Comparison of ENCODE assay signal across 8 cellular contexts in the genomic region with DNA sequence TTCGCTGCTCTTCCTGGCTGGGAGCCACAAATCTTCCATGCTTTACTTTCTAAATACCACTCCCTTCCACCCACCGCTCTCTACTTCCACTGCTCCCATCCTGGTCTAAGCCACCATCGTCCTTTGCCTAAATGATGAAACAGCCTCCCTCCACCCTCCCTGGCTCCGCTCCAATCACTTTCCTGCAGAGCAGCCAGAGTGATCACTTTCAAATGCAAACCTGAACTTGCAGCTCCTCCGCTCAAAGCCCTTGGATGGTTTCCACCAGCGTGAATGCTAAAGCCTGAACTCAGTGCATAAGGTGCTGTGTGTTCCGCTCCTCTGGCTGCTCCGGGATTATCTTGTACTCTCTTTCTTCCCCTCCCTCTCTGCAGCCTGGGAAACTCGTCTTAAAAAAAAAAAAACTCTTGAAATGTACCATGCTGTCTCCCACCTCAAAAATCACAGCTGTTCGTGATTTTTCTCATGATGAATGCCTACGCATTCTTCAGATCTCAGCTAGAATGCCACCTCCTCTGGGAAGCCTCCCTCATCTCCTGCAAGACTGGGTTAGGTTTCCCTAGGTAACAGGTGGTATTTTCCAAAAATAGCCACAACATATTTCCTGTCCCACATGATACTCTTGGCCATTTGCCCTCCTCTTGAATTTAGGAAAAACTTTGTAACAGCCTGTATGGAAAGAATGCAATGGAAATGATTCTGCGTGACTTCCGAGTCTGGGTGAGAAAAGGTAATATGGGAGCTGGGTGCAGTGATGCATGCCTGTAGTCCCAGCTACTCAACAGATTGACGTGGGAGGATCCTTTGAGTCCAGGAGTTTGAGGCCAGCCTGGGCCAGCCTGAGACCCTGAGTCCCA. TPM values are rescaled to one million over a fixed set of nuclear protein-coding genes. Genes with fewer than 3 reads are reported as not detected.
DNase-seq lines count a peak whose midpoint lies in the region; ATAC-seq and TF ChIP-seq lines count a peak whose summit lies in the region.

No MANE protein-coding gene starts in this region.

- no peak overlapping the region for H3K27ac Mint-ChIP-seq in CD4-positive, alpha-beta T cell

- peaks cover 44% of the 10 kb centered on the region for H3K27me3 Mint-ChIP-seq in CD4-positive, alpha-beta T cell

- peaks cover 4% of the 10 kb centered on the region for H3K36me3 Mint-ChIP-seq in CD4-positive, alpha-beta T cell (ENCODE audit: low read depth)

- H3K9me3 ChIP-seq in CD4-positive, alpha-beta T cell (ENCODE audit: control insufficient read depth, low read length): no peaks in the 10 kb centered on the region

- in situ Hi-C loops in astrocyte of the spinal cord (cut with HindIII; ENCODE audit: low sequenced_read_pairs): no loop called here

- no peak for TF ChIP-seq CTCF in CD4-positive, alpha-beta T cell (IDR thresholded peaks at IDR 0.05)
- no peak for TF ChIP-seq CTCF in astrocyte of the spinal cord (IDR thresholded peaks at IDR 0.05; ENCODE audit: low read depth, low read length)
- no peak for TF ChIP-seq CTCF in GM20000 (IDR thresholded peaks at IDR 0.05; ENCODE audit: extremely low read depth, missing control alignments)

- peaks cover 30% of the 10 kb centered on the region for H3K4me1 Mint-ChIP-seq in CD4-positive, alpha-beta T cell (ENCODE audit: low read depth)

- H3K27me3 ChIP-seq in CD4-positive, alpha-beta T cell (ENCODE audit: control insufficient read depth, insufficient read depth, low read length): no peaks in the 10 kb centered on the region

- DNase-seq in CD4-positive, alpha-beta T cell: no peak
- DNase-seq in M059J (ENCODE audit: low read depth): peak; percentile 80
- DNase-seq in astrocyte of the spinal cord (ENCODE audit: low read depth, low spot score): peak; percentile 87
- peak; percentile 55 for DNase-seq in iPS-NIHi11 (ENCODE audit: low spot score)
- no peak for DNase-seq in HPDE6-E6E7 (ENCODE audit: extremely low spot score)
- no peak for DNase-seq in GM20000 (ENCODE audit: low spot score)

- CTCF ChIA-PET in CD4-positive, alpha-beta T cell (lab: Charles Lee): no interaction called here

- H3K4me3 Mint-ChIP-seq in CD4-positive, alpha-beta T cell: peak overlapping the region; percentile 70

- no peak for ATAC-seq in CD4-positive, alpha-beta T cell (ENCODE audit: poor library complexity)
- no peak for ATAC-seq in GM18861 (IDR thresholded peaks at IDR 0.05; ENCODE audit: unreplicated experiment)

- H3K27ac ChIP-seq in CD4-positive, alpha-beta T cell (ENCODE audit: low read depth, low read length): no peak overlapping the region
- peak overlapping the region in 19 of 21 experiments; percentile 18 to 78 (median 60) for H3K27ac ChIP-seq in skin epidermis

- H3K4me3 ChIP-seq in astrocyte of the spinal cord (ENCODE audit: low read depth, low read length) (peak overlapping the region; percentile 34), skin epidermis (peak overlapping the region in 6 of 7 experiments; percentile 2 to 31 (median 20))

- no peaks in the 10 kb centered on the region for H3K9me3 Mint-ChIP-seq in CD4-positive, alpha-beta T cell

- POLR2A ChIA-PET in CD4-positive, alpha-beta T cell (lab: Charles Lee): no interaction called here

- intact Hi-C loops in CD4-positive, alpha-beta T cell (cut with DNase I, micrococcal nuclease): no loop called here

RNA-seq across cellular contexts. Expression of gene SIN3B, which starts 3.7 kb away (rescaled TPM):
- total RNA-seq in CD4-positive, alpha-beta T cell: 10 to 100 TPM; 52.4 to 53.7 TPM
- total RNA-seq in M059J (2014; rRNA removed; shearing (Covaris generic)): 10.1 and 14.5 TPM in 2 replicates

Comparison
In these comparisons a context has a peak if more than half of its experiments do, and no peak if none do; other contexts are left out.
1. DNase-seq: peak in M059J (single experiment), astrocyte of the spinal cord (single experiment) and iPS-NIHi11 (single experiment); none in CD4-positive, alpha-beta T cell (0 of 10), HPDE6-E6E7 (single experiment) and GM20000 (single experiment).